31 cellular contexts compared by ENCODE assay signal in the genomic region with DNA sequence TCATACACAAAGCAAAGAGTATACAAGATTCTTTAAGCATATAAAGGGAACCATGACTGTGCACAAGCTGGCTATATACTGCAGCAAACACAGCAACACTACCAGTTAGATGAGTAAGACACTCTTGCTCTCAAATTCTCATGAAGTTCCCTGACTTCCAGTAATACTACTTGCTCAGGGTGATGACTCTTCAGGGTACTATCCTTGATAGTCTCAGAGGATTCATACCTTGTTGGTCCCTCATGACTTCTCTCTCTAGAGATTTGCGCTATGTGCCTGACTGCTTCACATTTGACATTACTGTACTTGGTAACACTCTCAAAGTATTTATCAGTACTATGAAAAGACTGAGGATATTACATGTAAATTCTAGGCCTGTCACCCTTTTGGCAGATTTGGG.
"Had no signal": no experiment of that assay in that cellular context is flagged by ENCODE, and none has a peak within 500 bp of the region (broad histone marks: within the 10 kb centered on the region; RNA-seq: fewer than 3 reads in every experiment).

No MANE protein-coding gene starts in this region.

- FAIRE-seq: colon, islet of Langerhans had no signal

- H3K36me3 ChIP-seq: esophagus squamous epithelium, left ventricle myocardium inferior, neural progenitor cell, sigmoid colon, suprapubic skin, tibial artery, upper lobe of right lung had no signal

- H3K4me1 Mint-ChIP-seq: activated CD4-positive, alpha-beta memory T cell treated with anti-CD3 and anti-CD28 coated beads, Interleukin-2, amount 10 ng/mL, durations not matched to agents 7 days and 5 days; activated CD4-positive, alpha-beta T cell treated with anti-CD3 and anti-CD28 coated beads, Interleukin-2, amount 10 ng/mL, durations not matched to agents 7 days and 5 days; activated naive CD8-positive, alpha-beta T cell treated with anti-CD3 and anti-CD28 coated beads, Interleukin-2, amount 50 U/mL, for 24 hours; natural killer cell; neural progenitor cell had no signal

- H3K9me3 Mint-ChIP-seq: activated CD4-positive, alpha-beta memory T cell treated with anti-CD3 and anti-CD28 coated beads, Interleukin-2, amount 10 ng/mL, durations not matched to agents 7 days and 5 days; activated CD4-positive, alpha-beta T cell treated with anti-CD3 and anti-CD28 coated beads, Interleukin-2, amount 10 ng/mL, durations not matched to agents 7 days and 5 days; activated naive CD8-positive, alpha-beta T cell treated with anti-CD3 and anti-CD28 coated beads, Interleukin-2, amount 50 U/mL, for 24 hours; activated T-cell treated with anti-CD3 and anti-CD28 coated beads, Interleukin-2, amount 50 U/mL, for 24 hours; neural progenitor cell had no signal

- DNase-seq: activated CD4-positive, alpha-beta memory T cell treated with anti-CD3 and anti-CD28 coated beads, Interleukin-2, amount 10 ng/mL, durations not matched to agents 7 days and 5 days; activated CD4-positive, alpha-beta T cell treated with anti-CD3 and anti-CD28 coated beads, Interleukin-2, amount 10 ng/mL, durations not matched to agents 7 days and 5 days; activated CD4-positive, CD25-positive, alpha-beta regulatory T cell treated with anti-CD3 and anti-CD28 coated beads, Interleukin-2, amount 50 U/mL, for 72 hours; activated CD8-positive, alpha-beta memory T cell treated with anti-CD3 and anti-CD28 coated beads, Interleukin-2, amount 50 U/mL, for 48 hours; activated gamma-delta T cell treated with Interleukin-2 at 50 U/mL for 16 hours; activated naive CD4-positive, alpha-beta T cell treated with anti-CD3 and anti-CD28 coated beads, Interleukin-2, amount 50 U/mL, for 16 hours; activated naive CD8-positive, alpha-beta T cell treated with anti-CD3 and anti-CD28 coated beads, Interleukin-2, amount 50 U/mL, for 24 hours; activated T-cell treated with anti-CD3 and anti-CD28 coated beads, Interleukin-2, amount 50 U/mL, for 24 hours; anterior cingulate cortex; dermis blood vessel endothelial cell; effector CD4-positive, alpha-beta T cell; esophagus squamous epithelium; foreskin melanocyte; left ventricle myocardium inferior; mesendoderm; natural killer cell; occipital lobe; psoas muscle; sigmoid colon; stimulated activated CD4-positive, alpha-beta T cell treated with anti-CD3 and anti-CD28 coated beads, Interleukin-15, amount 100 ng/mL, for 24 hours; stimulated activated CD4-positive, alpha-beta T cell treated with anti-CD3 and anti-CD28 coated beads, Interleukin-2, amount 100 ng/mL, for 24 hours; stimulated activated naive CD4-positive, alpha-beta T cell; tibial artery; upper lobe of right lung had no signal

- H3K27me3 Mint-ChIP-seq: activated CD4-positive, alpha-beta memory T cell treated with anti-CD3 and anti-CD28 coated beads, Interleukin-2, amount 10 ng/mL, durations not matched to agents 7 days and 5 days; activated CD4-positive, alpha-beta T cell treated with anti-CD3 and anti-CD28 coated beads, Interleukin-2, amount 10 ng/mL, durations not matched to agents 7 days and 5 days; activated naive CD8-positive, alpha-beta T cell treated with anti-CD3 and anti-CD28 coated beads, Interleukin-2, amount 50 U/mL, for 24 hours; activated T-cell treated with anti-CD3 and anti-CD28 coated beads, Interleukin-2, amount 50 U/mL, for 24 hours had no signal

- H3K27ac Mint-ChIP-seq: activated CD4-positive, alpha-beta memory T cell treated with anti-CD3 and anti-CD28 coated beads, Interleukin-2, amount 10 ng/mL, durations not matched to agents 7 days and 5 days; activated CD4-positive, alpha-beta T cell treated with anti-CD3 and anti-CD28 coated beads, Interleukin-2, amount 10 ng/mL, durations not matched to agents 7 days and 5 days; activated naive CD8-positive, alpha-beta T cell treated with anti-CD3 and anti-CD28 coated beads, Interleukin-2, amount 50 U/mL, for 24 hours; activated T-cell treated with anti-CD3 and anti-CD28 coated beads, Interleukin-2, amount 50 U/mL, for 24 hours; natural killer cell; neural progenitor cell had no signal

- H3K36me3 Mint-ChIP-seq: natural killer cell, neural progenitor cell had no signal

- H3K4me3 ChIP-seq: esophagus squamous epithelium, left ventricle myocardium inferior, lung, neural progenitor cell, psoas muscle, sigmoid colon, suprapubic skin, tibial artery, upper lobe of right lung had no signal

- H3K9me3 ChIP-seq: esophagus squamous epithelium, left ventricle myocardium inferior, psoas muscle, suprapubic skin, tibial artery, upper lobe of right lung had no signal

- H3K4me2 ChIP-seq: neural progenitor cell had no signal

- H3K79me2 ChIP-seq: parathyroid adenoma had no signal

- H3K4me1 ChIP-seq: esophagus squamous epithelium, left ventricle myocardium inferior, neural progenitor cell, parathyroid adenoma, psoas muscle, sigmoid colon, suprapubic skin, tibial artery, upper lobe of right lung had no signal

- H2AFZ ChIP-seq: neural progenitor cell, parathyroid adenoma had no signal

- ATAC-seq: activated naive CD8-positive, alpha-beta T cell treated with anti-CD3 and anti-CD28 coated beads, Interleukin-2, amount 50 U/mL, for 24 hours; natural killer cell; psoas muscle; upper lobe of right lung had no signal

- H3K27ac ChIP-seq: epithelial cell of prostate, esophagus squamous epithelium, left ventricle myocardium inferior, neural progenitor cell, parathyroid adenoma, psoas muscle, sigmoid colon, suprapubic skin, tibial artery, upper lobe of right lung had no signal

- H3K9ac ChIP-seq: neural progenitor cell, parathyroid adenoma had no signal

- H3K4me3 Mint-ChIP-seq: activated CD4-positive, alpha-beta memory T cell treated with anti-CD3 and anti-CD28 coated beads, Interleukin-2, amount 10 ng/mL, durations not matched to agents 7 days and 5 days; activated CD4-positive, alpha-beta T cell treated with anti-CD3 and anti-CD28 coated beads, Interleukin-2, amount 10 ng/mL, durations not matched to agents 7 days and 5 days; activated naive CD8-positive, alpha-beta T cell treated with anti-CD3 and anti-CD28 coated beads, Interleukin-2, amount 50 U/mL, for 24 hours; activated T-cell treated with anti-CD3 and anti-CD28 coated beads, Interleukin-2, amount 50 U/mL, for 24 hours; natural killer cell; neural progenitor cell had no signal

- H3K27me3 ChIP-seq: esophagus squamous epithelium, neural progenitor cell, sigmoid colon, suprapubic skin, tibial artery, upper lobe of right lung had no signal
